Comparison of ENCODE assay signal across 10 cellular contexts in the genomic region with DNA sequence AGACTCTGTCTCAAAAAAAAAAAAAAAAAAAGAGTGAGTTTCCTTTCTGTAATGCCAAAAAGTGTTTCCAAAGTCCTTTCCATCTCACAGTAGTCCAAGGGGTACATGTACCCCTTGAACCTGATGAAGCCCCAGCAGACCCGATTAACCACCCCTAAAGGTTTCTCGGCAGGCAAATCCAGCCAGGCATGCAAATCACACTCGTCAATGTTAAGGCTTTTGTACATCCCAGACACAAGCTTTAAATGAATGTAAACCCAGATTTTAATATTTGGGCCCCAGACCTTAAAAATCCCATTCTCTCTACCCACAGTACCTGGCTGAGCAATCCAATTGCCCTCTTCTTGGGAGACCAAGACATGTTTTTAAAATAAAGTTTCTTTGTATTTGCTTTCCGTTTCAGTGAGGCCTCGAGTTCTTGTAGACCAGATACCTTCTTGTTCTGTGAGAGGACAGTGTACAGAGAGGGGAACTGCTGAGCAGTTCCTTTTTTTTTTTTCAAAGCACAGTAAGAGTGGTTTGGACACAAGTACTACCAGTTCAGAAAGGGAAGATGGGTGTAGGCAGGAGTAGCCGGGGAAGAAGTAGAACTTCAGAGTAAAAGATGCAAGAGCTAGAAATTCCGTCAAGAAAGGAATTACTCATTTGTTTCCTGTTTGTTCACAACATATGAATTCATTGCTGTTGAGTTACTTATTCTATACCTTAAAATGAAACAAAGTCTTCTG. TPM values are rescaled to one million over a fixed set of nuclear protein-coding genes. Genes with fewer than 3 reads are reported as not detected.
DNase-seq lines count a peak whose midpoint lies in the region; ATAC-seq, FAIRE-seq and TF ChIP-seq lines count a peak whose summit lies in the region.
"Had no signal": no experiment of that assay in that cellular context is flagged by ENCODE, and none has a peak within 500 bp of the region (broad histone marks: within the 10 kb centered on the region; RNA-seq: fewer than 3 reads in every experiment).

Gene NLRC4 (minus strand): TSS at position 465 of the 728 bp plus-strand sequence. CDS start 8,111 bp downstream, outside the sequence.

- H3K36me3 Mint-ChIP-seq in GM23338 (ENCODE audit: low read depth) = no peaks in the 10 kb centered on the region
- H3K36me3 Mint-ChIP-seq in activated naive CD4-positive, alpha-beta T cell treated with anti-CD3 and anti-CD28 coated beads, Interleukin-2, amount 10 ng/mL, durations not matched to agents 7 days and 5 days = no peaks in the 10 kb centered on the region

- no peaks in the 10 kb centered on the region for H3K9me3 Mint-ChIP-seq in GM23338
- H3K9me3 Mint-ChIP-seq in activated naive CD4-positive, alpha-beta T cell treated with anti-CD3 and anti-CD28 coated beads, Interleukin-2, amount 10 ng/mL, durations not matched to agents 7 days and 5 days = no peaks in the 10 kb centered on the region

- no peaks in the 10 kb centered on the region for H4K20me1 ChIP-seq in GM23338 (replicated peaks; ENCODE audit: insufficient read depth)

- H3K36me3 ChIP-seq in GM23338 (ENCODE audit: insufficient read depth) = no peaks in the 10 kb centered on the region

- no peaks in the 10 kb centered on the region for H3K4me1 ChIP-seq in GM23338 (ENCODE audit: insufficient read depth)
- no peaks in the 10 kb centered on the region for H3K4me1 ChIP-seq in right cardiac atrium (ENCODE audit: control insufficient read depth, insufficient read depth, low read length)

- no peak within 1 kb of the TSS for H3K4me2 ChIP-seq in GM23338

- FAIRE-seq in urothelium cell line (lab: Jason Lieb, UNC) = no peak
- no peak for FAIRE-seq in D721Med (lab: Jason Lieb, UNC)

- WGBS in right cardiac atrium = 76% methylated on average over 7 of the region's 7 CpGs

- H3K27ac ChIP-seq in GM23338 (ENCODE audit: low read depth) (no peak within 1 kb of the TSS), right cardiac atrium (ENCODE audit: low read length) (peak within 1 kb of the TSS; percentile 15)

- H3K4me1 Mint-ChIP-seq in GM23338 = no peaks in the 10 kb centered on the region
- H3K4me1 Mint-ChIP-seq in activated naive CD4-positive, alpha-beta T cell treated with anti-CD3 and anti-CD28 coated beads, Interleukin-2, amount 10 ng/mL, durations not matched to agents 7 days and 5 days = peaks cover 6% of the 10 kb centered on the region

- peak within 1 kb of the TSS; percentile 79 for H2AFZ ChIP-seq in GM23338

- H3K4me3 Mint-ChIP-seq in GM23338 = no peak within 1 kb of the TSS
- no peak within 1 kb of the TSS for H3K4me3 Mint-ChIP-seq in activated naive CD4-positive, alpha-beta T cell treated with anti-CD3 and anti-CD28 coated beads, Interleukin-2, amount 10 ng/mL, durations not matched to agents 7 days and 5 days

- H3K9me3 ChIP-seq in right cardiac atrium (ENCODE audit: control insufficient read depth, low read length) = no peaks in the 10 kb centered on the region

- no peaks in the 10 kb centered on the region for H3K27me3 ChIP-seq in GM23338 (ENCODE audit: insufficient read depth)
- H3K27me3 ChIP-seq in right cardiac atrium (ENCODE audit: control insufficient read depth, insufficient read depth) = no peaks in the 10 kb centered on the region

- H3K27ac Mint-ChIP-seq in GM23338 = no peak within 1 kb of the TSS
- H3K27ac Mint-ChIP-seq in activated naive CD4-positive, alpha-beta T cell treated with anti-CD3 and anti-CD28 coated beads, Interleukin-2, amount 10 ng/mL, durations not matched to agents 7 days and 5 days = no peak within 1 kb of the TSS

- peaks cover 4% of the 10 kb centered on the region for H3K27me3 Mint-ChIP-seq in GM23338 (ENCODE audit: insufficient read depth, low read depth, poor library complexity)
- H3K27me3 Mint-ChIP-seq in activated naive CD4-positive, alpha-beta T cell treated with anti-CD3 and anti-CD28 coated beads, Interleukin-2, amount 10 ng/mL, durations not matched to agents 7 days and 5 days = peaks cover 4% of the 10 kb centered on the region

- intact Hi-C loops in right cardiac atrium (cut with DNase I) = no loop called here

- H3K4me3 ChIP-seq in GM23338 = no peak within 1 kb of the TSS
- H3K4me3 ChIP-seq in NB4 (ENCODE audit: low read depth, low read length) = peak within 1 kb of the TSS; percentile 39
- H3K4me3 ChIP-seq in right cardiac atrium (ENCODE audit: low read length) = no peak within 1 kb of the TSS

- no peak for DNase-seq in GM23338 (ENCODE audit: low spot score)
- peak; percentile 86 for DNase-seq in NB4 (ENCODE audit: low read depth)
- DNase-seq in right cardiac atrium = no peak
- no peak for DNase-seq in urothelium cell line (ENCODE audit: low spot score)
- no peak for DNase-seq in activated naive CD4-positive, alpha-beta T cell treated with anti-CD3 and anti-CD28 coated beads, Interleukin-2, amount 10 ng/mL, durations not matched to agents 7 days and 5 days
- no peak for DNase-seq in NCI-H2227 treated with DMSO at 0.1 percent for 48 hours (lab: John Stamatoyannopoulos, UW)
- DNase-seq in D721Med (ENCODE audit: insufficient read length, low spot score) = no peak

- CTCF ChIA-PET in activated naive CD4-positive, alpha-beta T cell treated with anti-CD3 and anti-CD28 coated beads, Interleukin-2, amount 10 ng/mL, durations not matched to agents 7 days and 5 days (lab: Charles Lee) = interaction anchor here (0.8 kb wide), 1 partner anchor 11 kb away, joined by 4 read pairs; no protein-coding TSS in a partner anchor

- ATAC-seq in GM18517 (IDR thresholded peaks at IDR 0.05; ENCODE audit: unreplicated experiment) (peak; percentile 91), GM23338 (no peak), right cardiac atrium (peak; percentile 72 to 77)

- no peaks in the 10 kb centered on the region for H3K79me2 ChIP-seq in GM23338 (replicated peaks; ENCODE audit: insufficient read depth)

- no peaks in the 10 kb centered on the region for H3F3A ChIP-seq in GM23338 (replicated peaks; ENCODE audit: low read depth)

- no peak for TF ChIP-seq POLR2A in NB4 (IDR thresholded peaks at IDR 0.05; ENCODE audit: extremely low read depth, insufficient read length)

- H3K9me2 ChIP-seq in GM23338 (ENCODE audit: insufficient read depth) = no peaks in the 10 kb centered on the region

- TF ChIP-seq CTCF in GM23338 (conservative IDR thresholded peaks at IDR 0.05; ENCODE audit: low read depth in 2 of 2) = no peak
- TF ChIP-seq CTCF in NB4 (IDR thresholded peaks at IDR 0.05; ENCODE audit: low read depth, low read length) = no peak
- TF ChIP-seq CTCF in D721Med (IDR thresholded peaks at IDR 0.05; ENCODE audit: insufficient read depth, missing control alignments) = no peak

TF ChIP-seq in GM23338, 12 proteins besides CTCF, POLR2A, EP300 and RAD21:
- no peak for TF ChIP-seq ZNF331 (CRISPR knock-in tag; IDR thresholded peaks at IDR 0.05; ENCODE audit: low read depth)
- no peak for TF ChIP-seq NANOG (IDR thresholded peaks at IDR 0.05; ENCODE audit: borderline replicate concordance)
- TF ChIP-seq REST (IDR thresholded peaks at IDR 0.05; ENCODE audit: unreplicated experiment) = no peak

RNA-seq across cellular contexts. Expression of gene NLRC4, which starts in this region (rescaled TPM):
- total RNA-seq in GM23338 (2014; rRNA removed; shearing (Covaris generic)) = not detected in 2 replicates
- polyA plus RNA-seq in GM23338 (2016; fragmentation: Nextera tagmentation; extraction: Ambion mirVana) (0.38 and 0.50 TPM in 2 replicates), right cardiac atrium (0.41 TPM)
- total RNA-seq in right cardiac atrium = 1 to 10 TPM; 1.3 to 1.9 (median 1.7) TPM
- total RNA-seq: HT1080, pulmonary artery endothelial cell had no signal
